Comparison of ENCODE assay signal across 1 cellular context in genomic region chr17:59702304-59702703, GRCh38.
TF ChIP-seq lines count a peak whose summit lies in the region.

No MANE protein-coding gene starts in this region.

TF ChIP-seq in K562, 482 proteins besides CTCF, POLR2A, EP300 and RAD21 (continued from another document and continues in another):
- TF ChIP-seq BCLAF1 (IDR thresholded peaks at IDR 0.05; ENCODE audit: borderline replicate concordance in 1 of 2, control insufficient read depth in 1 of 2, low read depth in 2 of 2, low read length in 1 of 2) (no peak), FIP1L1 (IDR thresholded peaks at IDR 0.05; ENCODE audit: low read depth, low read length, poor library complexity, severe bottlenecking) (no peak), ZNF764 (CRISPR knock-in tag; IDR thresholded peaks at IDR 0.05; ENCODE audit: low read depth) (no peak), AFF1 (IDR thresholded peaks at IDR 0.05; ENCODE audit: low read depth in 1 of 2, partially characterized antibody in 2 of 2) (no peak), SMARCC2 (IDR thresholded peaks at IDR 0.05; ENCODE audit: low read depth) (peak; percentile 78; the same call in 1 of the 2 replicates), CBFA2T3 (IDR thresholded peaks at IDR 0.05) (peak; percentile 97), NCOA1 (IDR thresholded peaks at IDR 0.05; ENCODE audit: low read depth) (peak; percentile 59; the same call in 1 of the 2 replicates), MAX (CRISPR knock-in tag; IDR thresholded peaks at IDR 0.05) (0 out of 2 replicates have a peak, but pooled peaks have one; percentile 14), ZKSCAN8 (CRISPR knock-in tag; IDR thresholded peaks at IDR 0.05) (0 out of 2 replicates have a peak, but pooled peaks have one; percentile 27), ZNF23 (CRISPR knock-in tag; IDR thresholded peaks at IDR 0.05) (no peak), SOX6 (IDR thresholded peaks at IDR 0.05) (peak; percentile 79), TEAD2 (tag; IDR thresholded peaks at IDR 0.05) (no peak), KLF16 (IDR thresholded peaks at IDR 0.05) (peak; percentile 88), ZNF449 (CRISPR knock-in tag; IDR thresholded peaks at IDR 0.05) (no peak), SMARCA5 (IDR thresholded peaks at IDR 0.05) (no peak), ZNF592 (IDR thresholded peaks at IDR 0.05) (peak; percentile 51; the same call in 1 of the 2 replicates), JUND (IDR thresholded peaks at IDR 0.05; ENCODE audit: borderline replicate concordance, low read depth, low read length) (0 out of 2 replicates have a peak, but pooled peaks have one; percentile 10), JUND (tag; IDR thresholded peaks at IDR 0.05; ENCODE audit: borderline replicate concordance, low read depth, low read length) (no peak), PREB (CRISPR knock-in tag; IDR thresholded peaks at IDR 0.05) (no peak), ZNF224 (CRISPR knock-in tag; IDR thresholded peaks at IDR 0.05) (no peak), RBM17 (IDR thresholded peaks at IDR 0.05; ENCODE audit: borderline replicate concordance, low read depth, low read length) (no peak), MTF1 (CRISPR knock-in tag; IDR thresholded peaks at IDR 0.05; ENCODE audit: borderline replicate concordance) (no peak), SP1 (CRISPR knock-in tag; IDR thresholded peaks at IDR 0.05) (peak; percentile 73; the same call in 1 of the 2 replicates), MBD2 (IDR thresholded peaks at IDR 0.05; ENCODE audit: borderline replicate concordance, low read depth) (peak; percentile 46; the same call in 1 of the 2 replicates), CREB3 (tag; conservative IDR thresholded peaks at IDR 0.05; ENCODE audit: low read depth) (0 out of 2 replicates have a peak, but pooled peaks have one; percentile 44), BRD9 (IDR thresholded peaks at IDR 0.05; ENCODE audit: low read depth, partially characterized antibody) (no peak), ZNF274 (IDR thresholded peaks at IDR 0.05; ENCODE audit: borderline replicate concordance, low read depth, low read length) (peak; percentile 64; the same call in 1 of the 2 replicates), TEAD1 (CRISPR knock-in tag; IDR thresholded peaks at IDR 0.05) (0 out of 4 replicates have a peak, but pooled peaks of 1 of the 2 experiments have one; percentile 26), DMBX1 (CRISPR knock-in tag; IDR thresholded peaks at IDR 0.05; ENCODE audit: borderline replicate concordance) (0 out of 2 replicates have a peak, but pooled peaks have one; percentile 29), ARNT (IDR thresholded peaks at IDR 0.05) (no peak; a peak in 1 of 4 replicates), CBFA2T2 (conservative IDR thresholded peaks at IDR 0.05) (peak; percentile 94), ZNF407 (IDR thresholded peaks at IDR 0.05; ENCODE audit: low read depth) (no peak), ZNF830 (CRISPR knock-in tag; IDR thresholded peaks at IDR 0.05) (no peak), MEIS2 (IDR thresholded peaks at IDR 0.05; ENCODE audit: partially characterized antibody) (peak; percentile 22)
